23 cellular contexts compared by ENCODE assay signal in genomic region chr18:48155856-48156255, GRCh38.
DNase-seq lines count a peak whose midpoint lies in the region; ATAC-seq and TF ChIP-seq lines count a peak whose summit lies in the region.
"Had no signal": no experiment of that assay in that cellular context is flagged by ENCODE, and none has a peak within 500 bp of the region (broad histone marks: within the 10 kb centered on the region; RNA-seq: fewer than 3 reads in every experiment).

No MANE protein-coding gene starts in this region.

- H3F3A ChIP-seq in PC-3 (ENCODE audit: low read length, unreplicated experiment), result no peaks in the 10 kb centered on the region

- H3K4me1 ChIP-seq in PC-3 (ENCODE audit: insufficient read depth, low read length), result peaks cover 36% of the 10 kb centered on the region
- peaks cover 10% of the 10 kb centered on the region for H3K4me1 ChIP-seq in prostate gland (replicated peaks)
- H3K4me1 ChIP-seq: SJCRH30 had no signal

- H3K27ac ChIP-seq in PC-3 (ENCODE audit: low read length) (peak overlapping the region; percentile 58), prostate gland (no peak overlapping the region)
- H3K27ac ChIP-seq: A549; BLaER1 treated with 17β-estradiol and CSF1 and Interleukin-3, amounts not matched to agents 10 nM and 100 nM; SJCRH30 had no signal

- no peaks in the 10 kb centered on the region for H3K9me2 ChIP-seq in PC-3 (replicated peaks; ENCODE audit: low read length)

- H3K9me3 ChIP-seq in PC-3 (ENCODE audit: low read length) (no peaks in the 10 kb centered on the region), prostate gland (no peaks in the 10 kb centered on the region)
- H3K9me3 ChIP-seq: A549; BLaER1 treated with 17β-estradiol and CSF1 and Interleukin-3, amounts not matched to agents 10 nM and 100 nM; SJCRH30 had no signal

- no peak for TF ChIP-seq CTCF in PC-3 (conservative IDR thresholded peaks at IDR 0.05; ENCODE audit: low read depth, low read length)
- no peak for TF ChIP-seq CTCF in epithelial cell of esophagus (IDR thresholded peaks at IDR 0.05; ENCODE audit: insufficient read depth, low read depth, low read length, missing control alignments)
- TF ChIP-seq CTCF in prostate gland (IDR thresholded peaks at IDR 0.05), result no peak

- POLR2A ChIA-PET in PC-3 (lab: Charles Lee; ENCODE audit: unreplicated experiment), result no interaction called here

- TF ChIP-seq POLR2A in prostate gland (IDR thresholded peaks at IDR 0.05), result no peak

- no peak overlapping the region for H2AFZ ChIP-seq in PC-3 (ENCODE audit: low read length)

- H3K9ac ChIP-seq in PC-3 (ENCODE audit: low read length), result no peak overlapping the region
- H3K9ac ChIP-seq: BLaER1 treated with 17β-estradiol and CSF1 and Interleukin-3, amounts not matched to agents 10 nM and 100 nM had no signal

- H3K4me3 ChIP-seq in PC-3 (ENCODE audit: low read length) (no peak overlapping the region), epithelial cell of esophagus (ENCODE audit: low read length) (no peak overlapping the region), prostate gland (no peak overlapping the region)
- H3K4me3 ChIP-seq: A549; BLaER1 treated with 17β-estradiol and CSF1 and Interleukin-3, amounts not matched to agents 10 nM and 100 nM; SJCRH30 had no signal

- H3K4me2 ChIP-seq in PC-3 (ENCODE audit: low read length), result peak overlapping the region; percentile 4; the same call in 1 of the 2 replicates
- H3K4me2 ChIP-seq: A549; BLaER1 treated with 17β-estradiol and CSF1 and Interleukin-3, amounts not matched to agents 10 nM and 100 nM had no signal

- no peaks in the 10 kb centered on the region for H3K79me2 ChIP-seq in PC-3 (ENCODE audit: low read length)

- 37% methylated on average over 4 of the region's 4 CpGs for WGBS in prostate gland

- DNase-seq in PC-3 (peak; percentile 33), amniotic epithelial cell (ENCODE audit: low read depth) (peak; percentile 25), epithelial cell of esophagus (ENCODE audit: low read depth) (peak; percentile 51), prostate gland (ENCODE audit: low spot score) (peak; percentile 33), NOMO-1 (lab: John Stamatoyannopoulos, UW; ENCODE audit: unreplicated experiment in 2 of 2) (no peak), SW480 (ENCODE audit: low spot score) (no peak)
- DNase-seq in stimulated activated CD4-positive, alpha-beta T cell treated with anti-CD3 and anti-CD28 coated beads, Interleukin-4, amount 100 ng/mL, for 24 hours, result no peak
- DNase-seq: CD4-positive, alpha-beta memory T cell; COR-L47; DMS53; KG1; MM.1S; NCI-H1048; NCI-H1417; NCI-H1694; NCI-H2029 treated with DMSO at 0.1 percent for 48 hours; NCI-H2227 treated with DMSO at 0.1 percent for 48 hours; NCI-H526 treated with DMSO at 0.1 percent for 48 hours; SJCRH30 had no signal

- intact Hi-C loops in PC-3 (cut with micrococcal nuclease), result no loop called here
- intact Hi-C loops in prostate gland (cut with DNase I), result no loop called here

- H3K36me3 ChIP-seq in PC-3 (ENCODE audit: low read depth, low read length), result no peaks in the 10 kb centered on the region
- no peaks in the 10 kb centered on the region for H3K36me3 ChIP-seq in prostate gland
- H3K36me3 ChIP-seq: BLaER1 treated with 17β-estradiol and CSF1 and Interleukin-3, amounts not matched to agents 10 nM and 100 nM; SJCRH30 had no signal

- no peaks in the 10 kb centered on the region for H3K27me3 ChIP-seq in PC-3 (ENCODE audit: low read length)
- H3K27me3 ChIP-seq in prostate gland (replicated peaks; ENCODE audit: insufficient read depth), result no peaks in the 10 kb centered on the region
- H3K27me3 ChIP-seq: BLaER1 treated with 17β-estradiol and CSF1 and Interleukin-3, amounts not matched to agents 10 nM and 100 nM; SJCRH30 had no signal

- H4K20me1 ChIP-seq in PC-3 (ENCODE audit: low read length), result no peaks in the 10 kb centered on the region
- H4K20me1 ChIP-seq: BLaER1 treated with 17β-estradiol and CSF1 and Interleukin-3, amounts not matched to agents 10 nM and 100 nM had no signal

- peak; percentile 40; the same call in 1 of the 2 replicates for ATAC-seq in PC-3
- ATAC-seq: A549, Right ventricle myocardium inferior, SK-N-SH treated with all-trans-retinoic acid at 6 μM for 48 hours had no signal

- BruUV-seq in PC-3 (replicated peaks; lab: Mats Ljungman, UMichigan), result no TSS peak

- CTCF ChIA-PET in PC-3 (lab: Charles Lee), result no interaction called here

Comparison
In these comparisons a context has a peak if more than half of its experiments do, and no peak if none do; other contexts are left out.
1. DNase-seq: peak in PC-3 (single experiment), amniotic epithelial cell (single experiment), epithelial cell of esophagus (single experiment) and prostate gland (single experiment); none in NOMO-1 (0 of 2), stimulated activated CD4-positive, alpha-beta T cell treated with anti-CD3 and anti-CD28 coated beads, Interleukin-4, amount 100 ng/mL, for 24 hours (single experiment) and SW480 (single experiment).